13 cellular contexts compared by ENCODE assay signal in the genomic region with DNA sequence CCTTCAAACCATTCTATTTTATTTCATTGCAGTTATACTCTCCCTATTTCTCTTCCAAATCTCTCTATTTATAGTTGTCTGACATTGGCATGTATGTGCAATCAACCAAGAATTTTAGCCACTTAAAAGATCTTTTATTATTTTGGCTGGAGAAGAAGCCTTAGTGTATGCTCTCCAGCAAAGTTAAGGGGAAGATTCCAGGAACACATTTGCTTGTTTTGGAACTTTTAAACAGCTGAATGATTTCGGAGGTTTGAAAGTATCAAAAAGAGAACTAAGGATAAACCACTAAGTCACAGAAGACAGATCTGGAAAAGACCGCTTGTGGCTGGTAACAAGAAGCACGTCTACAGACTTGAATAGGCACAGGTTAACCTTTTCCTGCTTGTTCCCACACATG.
DNase-seq lines count a peak whose midpoint lies in the region; ATAC-seq, FAIRE-seq and TF ChIP-seq lines count a peak whose summit lies in the region.
"Had no signal": no experiment of that assay in that cellular context is flagged by ENCODE, and none has a peak within 500 bp of the region (broad histone marks: within the 10 kb centered on the region; RNA-seq: fewer than 3 reads in every experiment).

No MANE protein-coding gene starts in this region.

- DNase-seq in GM23248: peak; percentile 75
- DNase-seq in GM12878 (ENCODE audit: low read depth, low spot score): no peak
- no peak for DNase-seq in hepatocyte (ENCODE audit: low spot score)
- DNase-seq in thoracic aorta (ENCODE audit: low spot score): no peak
- DNase-seq in ureter (ENCODE audit: low spot score): no peak
- no peak for DNase-seq in nucleus accumbens (lab: John Stamatoyannopoulos, UW)
- DNase-seq: activated CD4-positive, alpha-beta T cell treated with anti-CD3 and anti-CD28 coated beads for 1 hour; activated T-cell treated with anti-CD3 and anti-CD28 coated beads, Interleukin-2, amount 50 U/mL, for 48 hours; central memory CD4-positive, alpha-beta T cell; DMS 273 treated with DMSO at 0.1 percent for 48 hours; SHP77 had no signal

- POLR2A ChIA-PET in GM12878 (lab: Charles Lee): no interaction called here

- peaks cover 50% of the 10 kb centered on the region for H3K4me1 ChIP-seq in GM23248 (ENCODE audit: insufficient read depth)
- no peaks in the 10 kb centered on the region for H3K4me1 ChIP-seq in GM12878 (ENCODE audit: control insufficient read depth, insufficient read depth, low read length)
- H3K4me1 ChIP-seq in hepatocyte (ENCODE audit: insufficient read depth): no peaks in the 10 kb centered on the region
- peaks cover 23 to 52% of the 10 kb centered on the region in 2 donors for H3K4me1 ChIP-seq in thoracic aorta (ENCODE audit: control insufficient read depth in 1 of 2, low read depth in 2 of 2)

- H3K27me3 ChIP-seq in GM23248 (replicated peaks; ENCODE audit: insufficient read depth): no peaks in the 10 kb centered on the region
- H3K27me3 ChIP-seq in GM12878 (replicated peaks in 1 of 2; ENCODE audit: control insufficient read depth in 2 of 2, insufficient read depth in 2 of 2, low read length in 1 of 2): no peaks in the 10 kb centered on the region
- no peaks in the 10 kb centered on the region for H3K27me3 ChIP-seq in hepatocyte
- no peaks in the 10 kb centered on the region for H3K27me3 ChIP-seq in thoracic aorta (replicated peaks; ENCODE audit: insufficient read depth)

- H2AFZ ChIP-seq in GM23248 (no peak overlapping the region), GM12878 (ENCODE audit: control insufficient read depth, low read depth, low read length) (no peak overlapping the region; the same call in 1 of the 2 replicates), hepatocyte (no peak overlapping the region)

- peak overlapping the region; percentile 57 for H3K4me3 ChIP-seq in GM23248
- H3K4me3 ChIP-seq in GM12878: no peak overlapping the region
- H3K4me3 ChIP-seq in hepatocyte: no peak overlapping the region
- H3K4me3 ChIP-seq in thoracic aorta: peak overlapping the region; percentile 40

- no peak overlapping the region for H3K27ac Mint-ChIP-seq in activated T-helper 17 cell treated with anti-CD3 and anti-CD28 coated beads, Interleukin-2, amount 50 U/mL, for 72 hours

- no TSS peak for BruUV-seq in GM12878 (replicated peaks; lab: Mats Ljungman, UMichigan)

- no peak for TF ChIP-seq POLR2A in GM12878 (IDR thresholded peaks at IDR 0.05; ENCODE audit: low read depth, low read length)

- H3F3A ChIP-seq in GM23248 (ENCODE audit: insufficient read depth): peaks cover 48% of the 10 kb centered on the region

- H3K9me3 ChIP-seq in GM23248 (ENCODE audit: low read depth) (no peaks in the 10 kb centered on the region), GM12878 (replicated peaks; ENCODE audit: control insufficient read depth, insufficient read depth, low read length) (no peaks in the 10 kb centered on the region), hepatocyte (ENCODE audit: low read depth) (no peaks in the 10 kb centered on the region), thoracic aorta (no peaks in the 10 kb centered on the region)

- no peak for FAIRE-seq in GM12878 (lab: Jason Lieb, UNC)

- H3K36me3 ChIP-seq in GM23248 (ENCODE audit: low read depth) (no peaks in the 10 kb centered on the region), GM12878 (ENCODE audit: control insufficient read depth in 2 of 2, insufficient read depth in 2 of 2, low read length in 1 of 2) (no peaks in the 10 kb centered on the region; a peak in 1 of 4 replicates), hepatocyte (replicated peaks; ENCODE audit: insufficient read depth, low read depth) (no peaks in the 10 kb centered on the region), thoracic aorta (no peaks in the 10 kb centered on the region)

- H3K4me2 ChIP-seq in GM23248 (ENCODE audit: unreplicated experiment) (peak overlapping the region; percentile 80), GM12878 (ENCODE audit: control insufficient read depth, insufficient read depth) (no peak overlapping the region), hepatocyte (no peak overlapping the region)

- TF ChIP-seq RAD21 in GM12878 (IDR thresholded peaks at IDR 0.05; ENCODE audit: insufficient read depth, low read depth, low read length): no peak

- no peaks in the 10 kb centered on the region for H3K9me2 ChIP-seq in GM23248 (ENCODE audit: insufficient read depth)
- no peaks in the 10 kb centered on the region for H3K9me2 ChIP-seq in hepatocyte (replicated peaks; ENCODE audit: insufficient read depth)

- TF ChIP-seq CTCF in GM12878 (IDR thresholded peaks at IDR 0.05 in 2 of 3, conservative IDR thresholded peaks at IDR 0.05 in 1 of 3; ENCODE audit: control insufficient read depth in 2 of 3, extremely low read depth in 1 of 3, insufficient read depth in 1 of 3, low read depth in 3 of 3, low read length in 3 of 3) (no peak), hepatocyte (IDR thresholded peaks at IDR 0.05; ENCODE audit: poor library complexity) (no peak), thoracic aorta (IDR thresholded peaks at IDR 0.05) (no peak)

- ATAC-seq in GM12878: peak; percentile 34; the same call in 1 of the 3 replicates
- no peak for ATAC-seq in thoracic aorta (ENCODE audit: insufficient number of reproducible peaks, low FRiP score, low read depth)
- no peak for ATAC-seq in activated T-helper 17 cell treated with anti-CD3 and anti-CD28 coated beads, Interleukin-2, amount 50 U/mL, for 72 hours (replicated peaks)
- ATAC-seq in GM21367 (IDR thresholded peaks at IDR 0.05; ENCODE audit: unreplicated experiment): no peak

- 6 to 7% methylated on average over 3 of the region's 3 CpGs for WGBS in GM23248 (ENCODE audit: low coverage in 1 of 2, low lambda C conversion rate in 2 of 2, missing lambda C conversion rate in 2 of 2), 2 experiments
- 10% methylated on average over 3 of the region's 3 CpGs for WGBS in GM12878 (ENCODE audit: insufficient coverage, insufficient replicate concordance, low lambda C conversion rate, missing lambda C conversion rate)
- WGBS in hepatocyte (ENCODE audit: low lambda C conversion rate, missing lambda C conversion rate): 69% methylated on average over 3 of the region's 3 CpGs

- in situ Hi-C loops in GM23248 (cut with MboI) (loop anchor here (10.0 to 25.0 kb wide), 3 partner anchors 183 to 703 kb away; a partner anchor contains a TSS), GM12878 (cut with MboI) (loop anchor here (25.0 kb wide), 1 partner anchor 1355 kb away; a partner anchor contains a TSS)

- CTCF ChIA-PET in GM12878 (lab: Yijun Ruan, JAX): interaction anchor here (1.2 to 3.0 kb wide), 2 partner anchors 8 to 373 kb away, joined by 4 to 14 read pairs; no protein-coding TSS in a partner anchor

- intact Hi-C loops in GM12878 (cut with micrococcal nuclease; ENCODE audit: unreplicated experiment): loop anchor here (10.0 kb wide), 1 partner anchor 703 kb away; no protein-coding TSS in a partner anchor

- RAD21 ChIA-PET in GM12878 (lab: Charles Lee; ENCODE audit: unreplicated experiment): no interaction called here

- SMC1A ChIA-PET in GM12878 (lab: Charles Lee; ENCODE audit: uncharacterized antibody, unreplicated experiment): interaction anchor here (0.6 kb wide), 1 partner anchor 283 kb away, joined by 3 read pairs; no protein-coding TSS in a partner anchor

- H3K9me3 Mint-ChIP-seq in activated T-helper 17 cell treated with anti-CD3 and anti-CD28 coated beads, Interleukin-2, amount 50 U/mL, for 72 hours: no peaks in the 10 kb centered on the region

- H3K79me2 ChIP-seq in GM23248 (ENCODE audit: insufficient read depth) (no peaks in the 10 kb centered on the region), GM12878 (ENCODE audit: control insufficient read depth, insufficient read depth, low read length) (no peaks in the 10 kb centered on the region), hepatocyte (no peaks in the 10 kb centered on the region)

- H3K9ac ChIP-seq in GM23248 (peak overlapping the region; percentile 25; the same call in 1 of the 2 replicates), GM12878 (ENCODE audit: control insufficient read depth, insufficient read depth, low read length) (no peak overlapping the region)

- peak overlapping the region; percentile 39 for H3K27ac ChIP-seq in GM23248
- no peak overlapping the region for H3K27ac ChIP-seq in GM12878 (ENCODE audit: control insufficient read depth, insufficient read depth)
- H3K27ac ChIP-seq in hepatocyte: peak overlapping the region; percentile 6
- H3K27ac ChIP-seq in thoracic aorta: peak overlapping the region in 1 of 2 donors; percentile 53

- H3K36me3 Mint-ChIP-seq in activated T-helper 17 cell treated with anti-CD3 and anti-CD28 coated beads, Interleukin-2, amount 50 U/mL, for 72 hours (ENCODE audit: low read depth): no peaks in the 10 kb centered on the region

- H4K20me1 ChIP-seq in GM23248 (ENCODE audit: insufficient read depth) (no peaks in the 10 kb centered on the region), GM12878 (ENCODE audit: control insufficient read depth, insufficient read depth) (no peaks in the 10 kb centered on the region), hepatocyte (ENCODE audit: insufficient read depth, poor library complexity, severe bottlenecking) (no peaks in the 10 kb centered on the region)

- no peak overlapping the region for H3K4me3 Mint-ChIP-seq in activated T-helper 17 cell treated with anti-CD3 and anti-CD28 coated beads, Interleukin-2, amount 50 U/mL, for 72 hours

- no peak for TF ChIP-seq EP300 in GM12878 (IDR thresholded peaks at IDR 0.05; ENCODE audit: borderline replicate concordance in 1 of 2, control insufficient read depth in 1 of 2, low read depth in 2 of 2, low read length in 2 of 2)

- H3K4me1 Mint-ChIP-seq in activated T-helper 17 cell treated with anti-CD3 and anti-CD28 coated beads, Interleukin-2, amount 50 U/mL, for 72 hours: no peaks in the 10 kb centered on the region

- peaks cover 4% of the 10 kb centered on the region for H3K27me3 Mint-ChIP-seq in activated T-helper 17 cell treated with anti-CD3 and anti-CD28 coated beads, Interleukin-2, amount 50 U/mL, for 72 hours

TF ChIP-seq in GM12878, 131 proteins besides CTCF, POLR2A, EP300 and RAD21 (continues in another document):
- TF ChIP-seq ZNF217 (IDR thresholded peaks at IDR 0.05) (no peak), RUNX3 (IDR thresholded peaks at IDR 0.05; ENCODE audit: low read length) (0 out of 2 replicates have a peak, but pooled peaks have one; percentile 14)

Comparison
In these comparisons a context has a peak if more than half of its experiments do, and no peak if none do; other contexts are left out.
1. H3K4me3 ChIP-seq: peak in GM23248 (single experiment) and thoracic aorta (single experiment); none in GM12878 (single experiment) and hepatocyte (single experiment).